Comparison of ENCODE assay signal across 8 cellular contexts in genomic region chr14:49894214-49895107, GRCh38. TPM values are rescaled to one million over a fixed set of nuclear protein-coding genes. Genes with fewer than 3 reads are reported as not detected.
A peak's percentile ranks its signal among the peaks of the same experiment; 100 is the strongest.
DNase-seq lines count a peak whose midpoint lies in the region; TF ChIP-seq lines count a peak whose summit lies in the region.
"Not testable (repeated sequence)": the region's sequence is repeated elsewhere in the genome, so short reads cannot be mapped to it uniquely, and the experiment has no call there.

No MANE protein-coding gene starts in this region.

- peak overlapping the region; percentile 99 for H3K27ac Mint-ChIP-seq in activated naive CD8-positive, alpha-beta T cell
- H3K27ac Mint-ChIP-seq in immature natural killer cell (peak overlapping the region; percentile 98 to 100 (median 100)), neural progenitor cell (peak overlapping the region; percentile 92)

- CTCF ChIA-PET in BJ (lab: Yijun Ruan, JAX), result not testable (repeated sequence)
- CTCF ChIA-PET in HEK293 (lab: Yijun Ruan, JAX), result interaction anchor here (0.8 kb wide), 1 partner anchor 15 kb away, joined by 3 read pairs; no protein-coding TSS in a partner anchor

- peak overlapping the region; percentile 97 for H3K4me2 ChIP-seq in neural progenitor cell

- not testable (repeated sequence) for H3K36me3 ChIP-seq in BJ (ENCODE audit: control insufficient read depth, insufficient read depth, low read length); endocrine pancreas (ENCODE audit: control insufficient read depth, insufficient read depth, low read length)
- H3K36me3 ChIP-seq in HEK293 (ENCODE audit: control insufficient read depth in 2 of 2, insufficient read depth in 1 of 2, low read length in 2 of 2) (peaks cover 3 to 27% of the 10 kb centered on the region in 2 experiments; a peak in 2 of 3 replicates), SJCRH30 (peaks cover 23% of the 10 kb centered on the region), neural progenitor cell (peaks cover 12% of the 10 kb centered on the region)

- not testable (repeated sequence) for DNase-seq in BJ (ENCODE audit: low read depth); SJCRH30; immature natural killer cell; substantia nigra (lab: John Stamatoyannopoulos, UW)
- DNase-seq in neural progenitor cell (ENCODE audit: low spot score), result peak; percentile 8

- H3K27me3 ChIP-seq in BJ (ENCODE audit: control insufficient read depth, insufficient read depth, low read length); SJCRH30; endocrine pancreas (ENCODE audit: control insufficient read depth, insufficient read depth, low read length); neural progenitor cell: not testable (repeated sequence)

- POLR2A ChIA-PET in BJ (lab: Charles Lee); HEK293 (lab: Yijun Ruan, JAX): not testable (repeated sequence)

- not testable (repeated sequence) for H3K27me3 Mint-ChIP-seq in activated naive CD8-positive, alpha-beta T cell; neural progenitor cell (ENCODE audit: insufficient read depth, low read depth)
- peaks cover 17 to 33% (median 22%) of the 10 kb centered on the region in 3 donors for H3K27me3 Mint-ChIP-seq in immature natural killer cell (ENCODE audit: low read depth in 3 of 3)

- not testable (repeated sequence) for H3F3A ChIP-seq in neural progenitor cell (ENCODE audit: low read depth)

- not testable (repeated sequence) for TF ChIP-seq CTCF in BJ (IDR thresholded peaks at IDR 0.05; ENCODE audit: insufficient read depth, low read depth, low read length); HEK293 (tag by site-specific recombination; IDR thresholded peaks at IDR 0.05); neural progenitor cell (IDR thresholded peaks at IDR 0.05)

- not testable (repeated sequence) for H3K4me1 ChIP-seq in HEK293 (ENCODE audit: control insufficient read depth, insufficient read depth, low read length); SJCRH30
- H3K4me1 ChIP-seq in endocrine pancreas (ENCODE audit: control insufficient read depth, insufficient read depth, low read length) (peaks cover 36% of the 10 kb centered on the region), neural progenitor cell (peaks cover 24% of the 10 kb centered on the region)

- H3K4me3 Mint-ChIP-seq in activated naive CD8-positive, alpha-beta T cell, result peak overlapping the region; percentile 100
- peak overlapping the region; percentile 93 to 100 (median 95) for H3K4me3 Mint-ChIP-seq in immature natural killer cell
- peak overlapping the region; percentile 97 for H3K4me3 Mint-ChIP-seq in neural progenitor cell

- peaks cover 51% of the 10 kb centered on the region for H3K79me2 ChIP-seq in neural progenitor cell (ENCODE audit: low read depth)

- H3K4me3 ChIP-seq in BJ (ENCODE audit: low read depth, low read length) (peak overlapping the region; percentile 93), HEK293 (ENCODE audit: low read depth, low read length) (peak overlapping the region; percentile 90), SJCRH30 (peak overlapping the region; percentile 93), endocrine pancreas (ENCODE audit: control insufficient read depth, insufficient read depth, low read length) (peak overlapping the region; percentile 92), neural progenitor cell (peak overlapping the region; percentile 84)

- H3K9me3 ChIP-seq in HEK293 (ENCODE audit: control insufficient read depth, insufficient read depth, low read depth, low read length); SJCRH30 (replicated peaks); endocrine pancreas (ENCODE audit: control insufficient read depth, low read length); neural progenitor cell (ENCODE audit: low read depth): not testable (repeated sequence)

- not testable (repeated sequence) for H2AFZ ChIP-seq in neural progenitor cell (replicated peaks)

- peaks cover 36% of the 10 kb centered on the region for H3K4me1 Mint-ChIP-seq in activated naive CD8-positive, alpha-beta T cell (ENCODE audit: low read depth)
- peaks cover 58 to 67% of the 10 kb centered on the region in 2 donors for H3K4me1 Mint-ChIP-seq in immature natural killer cell
- peaks cover 40% of the 10 kb centered on the region for H3K4me1 Mint-ChIP-seq in neural progenitor cell

- H3K9ac ChIP-seq in endocrine pancreas (ENCODE audit: control insufficient read depth, insufficient read depth, low read length) (peak overlapping the region; percentile 99), neural progenitor cell (peak overlapping the region; percentile 91)

- not testable (repeated sequence) for H3K9me3 Mint-ChIP-seq in activated naive CD8-positive, alpha-beta T cell (ENCODE audit: low read depth); immature natural killer cell; neural progenitor cell

- peaks cover 36% of the 10 kb centered on the region for H3K36me3 Mint-ChIP-seq in activated naive CD8-positive, alpha-beta T cell
- H3K36me3 Mint-ChIP-seq in immature natural killer cell (peaks cover 25 to 36% (median 28%) of the 10 kb centered on the region in 3 donors), neural progenitor cell (peaks cover 11% of the 10 kb centered on the region)

- H4K20me1 ChIP-seq in neural progenitor cell (ENCODE audit: low read depth), result peaks cover 42% of the 10 kb centered on the region

- H3K27ac ChIP-seq in HEK293 (ENCODE audit: extremely low read depth, low read depth, low read length), result peak overlapping the region; percentile 99
- not testable (repeated sequence) for H3K27ac ChIP-seq in SJCRH30, neural progenitor cell
- peak overlapping the region; percentile 97 for H3K27ac ChIP-seq in substantia nigra (ENCODE audit: low read depth, low read length, poor library complexity, severe bottlenecking)

TF ChIP-seq in HEK293, 187 proteins besides CTCF, POLR2A, EP300 and RAD21:
- peak; percentile 52 for TF ChIP-seq ZBTB17 (tag by site-specific recombination; IDR thresholded peaks at IDR 0.05)
- TF ChIP-seq PRDM1 (tag by site-specific recombination; IDR thresholded peaks at IDR 0.05), result peak; percentile 94
- TF ChIP-seq ZBTB11 (tag by site-specific recombination; conservative IDR thresholded peaks at IDR 0.05; ENCODE audit: low read depth), result 0 out of 2 replicates have a peak, but pooled peaks have one; percentile 23

RNA-seq across cellular contexts. Expression of gene ARF6, which starts 1.6 kb away (rescaled TPM):
- polyA plus RNA-seq in BJ (2011; rRNA removed), result 21.8 and 22.8 TPM in 2 replicates
- polyA minus RNA-seq in BJ (2011; rRNA and poly(A)+ RNA removed), result 22.2 and 25.3 TPM in 2 replicates
- 32.2 and 35.7 TPM in 2 replicates for total RNA-seq in SJCRH30 (2014; rRNA removed; shearing (Covaris generic))
- polyA plus RNA-seq in immature natural killer cell, result 100 to 1,000 TPM; 163 to 242 (median 169) TPM
- total RNA-seq in neural progenitor cell (ENCODE audit: low replicate concordance), result 41.6 and 48.7 TPM in 2 replicates

RNA-seq across cellular contexts. Expression of gene NEMF, which starts 41.9 kb away (rescaled TPM):
- 12.6 and 28.5 TPM in 2 replicates for polyA plus RNA-seq in BJ (2011; rRNA removed)
- polyA minus RNA-seq in BJ (2011; rRNA and poly(A)+ RNA removed), result 41.5 and 46.7 TPM in 2 replicates
- total RNA-seq in SJCRH30 (2014; rRNA removed; shearing (Covaris generic)), result 49.6 and 66.1 TPM in 2 replicates
- polyA plus RNA-seq in immature natural killer cell, result 10 to 100 TPM; 28.7 to 54.4 (median 33.4) TPM
- total RNA-seq in neural progenitor cell (ENCODE audit: low replicate concordance), result 60.5 and 83.0 TPM in 2 replicates
